In genomic region chr1:166036092-166036491, GRCh38 we compare ENCODE assay signal across 14 cellular contexts.
DNase-seq lines count a peak whose midpoint lies in the region; ATAC-seq and TF ChIP-seq lines count a peak whose summit lies in the region.
"Had no signal": no experiment of that assay in that cellular context is flagged by ENCODE, and none has a peak within 500 bp of the region (broad histone marks: within the 10 kb centered on the region; RNA-seq: fewer than 3 reads in every experiment).

No MANE protein-coding gene starts in this region.

- intact Hi-C loops in Right ventricle myocardium superior (cut with DNase I): no loop called here

- H3K4me3 ChIP-seq in right atrium auricular region (no peak overlapping the region), mesendoderm (ENCODE audit: low read length) (no peak overlapping the region)
- H3K4me3 ChIP-seq: BLaER1 treated with 17β-estradiol and CSF1 and Interleukin-3, amounts not matched to agents 10 nM and 100 nM; GM23338 had no signal

- no peaks in the 10 kb centered on the region for H3K79me2 ChIP-seq in mesendoderm (ENCODE audit: control insufficient read depth, insufficient read depth, low read length)

- H3K36me3 ChIP-seq in right atrium auricular region (no peaks in the 10 kb centered on the region), mesendoderm (ENCODE audit: control insufficient read depth, insufficient read depth, low read length) (no peaks in the 10 kb centered on the region)
- H3K36me3 ChIP-seq: BLaER1 treated with 17β-estradiol and CSF1 and Interleukin-3, amounts not matched to agents 10 nM and 100 nM had no signal

- no peak overlapping the region for H3K9ac ChIP-seq in mesendoderm (ENCODE audit: low read length)
- H3K9ac ChIP-seq: BLaER1 treated with 17β-estradiol and CSF1 and Interleukin-3, amounts not matched to agents 10 nM and 100 nM had no signal

- no peak overlapping the region for H4K5ac ChIP-seq in mesendoderm (ENCODE audit: low read length)

- H3K27me3 ChIP-seq in right atrium auricular region (no peaks in the 10 kb centered on the region), mesendoderm (ENCODE audit: insufficient read depth, low read length, poor library complexity) (no peaks in the 10 kb centered on the region)
- H3K27me3 ChIP-seq: BLaER1 treated with 17β-estradiol and CSF1 and Interleukin-3, amounts not matched to agents 10 nM and 100 nM had no signal

- TF ChIP-seq CTCF in right atrium auricular region (IDR thresholded peaks at IDR 0.05): no peak

- no peaks in the 10 kb centered on the region for H3K79me1 ChIP-seq in mesendoderm (ENCODE audit: low read length)

- H3K56ac ChIP-seq in mesendoderm (ENCODE audit: low read length): no peak overlapping the region

- H4K8ac ChIP-seq in mesendoderm (ENCODE audit: low read depth, low read length): no peak overlapping the region

- peaks cover 0 to 11% of the 10 kb centered on the region in 2 donors for H3K4me1 ChIP-seq in right atrium auricular region
- H3K4me1 ChIP-seq in mesendoderm (ENCODE audit: control insufficient read depth, low read depth, low read length): peaks cover 5% of the 10 kb centered on the region
- H3K4me1 ChIP-seq: BLaER1 treated with 17β-estradiol and CSF1 and Interleukin-3, amounts not matched to agents 10 nM and 100 nM had no signal

- H2BK5ac ChIP-seq in mesendoderm (ENCODE audit: low read length): no peak overlapping the region

- no peak overlapping the region for H2AK5ac ChIP-seq in mesendoderm (ENCODE audit: low read length)

- H3K27ac ChIP-seq in right atrium auricular region (no peak overlapping the region), mesendoderm (ENCODE audit: low read depth, low read length) (no peak overlapping the region)
- H3K27ac ChIP-seq: BLaER1 treated with 17β-estradiol and CSF1 and Interleukin-3, amounts not matched to agents 10 nM and 100 nM had no signal

- DNase-seq in right atrium auricular region (ENCODE audit: low spot score) (peak; percentile 49), Right ventricle myocardium superior (no peak), NCI-H69 (lab: John Stamatoyannopoulos, UW) (peak; percentile 88), mesendoderm (peak; percentile 13), hippocampal formation (lab: John Stamatoyannopoulos, UW) (no peak), CD1c-positive myeloid dendritic cell (ENCODE audit: extremely low spot score) (no peak)
- DNase-seq: 8988T; CD4-positive, alpha-beta T cell; DMS79; H9 had no signal

- no peak overlapping the region for H2BK15ac ChIP-seq in mesendoderm (replicated peaks; ENCODE audit: low read depth)

- no CpG with 5 or more reads among the region's 5 CpGs for WGBS in mesendoderm (ENCODE audit: extremely low coverage, insufficient coverage, low lambda C conversion rate)

- H2BK120ac ChIP-seq in mesendoderm (ENCODE audit: low read depth, low read length): no peak overlapping the region

- H3K9me3 ChIP-seq in right atrium auricular region: no peaks in the 10 kb centered on the region
- H3K9me3 ChIP-seq: BLaER1 treated with 17β-estradiol and CSF1 and Interleukin-3, amounts not matched to agents 10 nM and 100 nM had no signal

- no peak overlapping the region for H3K4me2 ChIP-seq in mesendoderm (ENCODE audit: low read length)
- H3K4me2 ChIP-seq: BLaER1 treated with 17β-estradiol and CSF1 and Interleukin-3, amounts not matched to agents 10 nM and 100 nM; GM23338 had no signal

- H3K23ac ChIP-seq in mesendoderm (ENCODE audit: low read length): no peak overlapping the region

- no peak for ATAC-seq in Right ventricle myocardium superior (ENCODE audit: poor library complexity)
- ATAC-seq in HG03469 (IDR thresholded peaks at IDR 0.05; ENCODE audit: unreplicated experiment): no peak
- ATAC-seq: GM23338, HepG2 had no signal

- no peak overlapping the region for H3K4ac ChIP-seq in mesendoderm (ENCODE audit: low read depth, low read length)

- H3K18ac ChIP-seq in mesendoderm (ENCODE audit: low read length): no peak overlapping the region

Comparison
In these comparisons a context has a peak if more than half of its experiments do, and no peak if none do; other contexts are left out.
1. DNase-seq: peak in right atrium auricular region (single experiment), NCI-H69 (single experiment) and mesendoderm (single experiment); none in Right ventricle myocardium superior (single experiment), hippocampal formation (0 of 2) and CD1c-positive myeloid dendritic cell (single experiment).